In the genomic region with DNA sequence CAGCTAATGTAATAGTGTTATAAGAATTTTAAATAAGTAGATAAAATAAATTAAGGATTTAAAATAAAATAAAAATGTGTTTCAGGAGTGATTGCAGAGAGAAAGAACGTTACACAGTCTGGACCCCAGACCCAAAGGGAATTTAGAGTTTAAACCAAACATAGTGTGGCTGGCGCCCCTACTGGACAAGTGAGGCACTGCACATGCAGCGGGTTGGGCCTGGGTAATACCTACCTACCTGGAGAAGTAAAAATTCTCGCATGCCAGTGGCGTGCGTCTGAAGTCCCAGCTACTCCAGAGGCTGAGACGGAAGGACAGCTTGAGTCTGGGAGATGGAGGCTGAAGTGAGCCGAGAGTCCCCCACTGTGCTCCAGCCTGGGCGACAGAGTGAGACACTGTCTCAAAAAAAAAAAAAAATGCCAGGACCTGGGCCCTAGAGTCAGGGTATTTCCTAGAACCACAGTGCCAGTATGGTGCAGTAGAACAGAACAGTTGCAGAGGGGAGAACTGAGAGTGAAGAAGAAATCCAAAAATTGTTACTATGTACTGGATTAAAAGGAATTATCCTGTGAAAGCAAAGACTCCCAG, we compare ENCODE assay signal across 8 cellular contexts.
DNase-seq lines count a peak whose midpoint lies in the region; ATAC-seq and TF ChIP-seq lines count a peak whose summit lies in the region.

No MANE protein-coding gene starts in this region.

- no peak for ATAC-seq in left cardiac atrium
- ATAC-seq in lower lobe of right lung, result no peak
- no peak for ATAC-seq in HG02571 (IDR thresholded peaks at IDR 0.05; ENCODE audit: unreplicated experiment)
- no peak for ATAC-seq in GM21423 (IDR thresholded peaks at IDR 0.05; ENCODE audit: unreplicated experiment)

- no peak for DNase-seq in left ventricle myocardium inferior
- no peak for DNase-seq in left cardiac atrium
- DNase-seq in activated gamma-delta T cell treated with anti-CD3 and anti-CD28 coated beads, Interleukin-2, amount 50 U/mL, for 16 hours (ENCODE audit: low read depth), result peak; percentile 11
- no peak for DNase-seq in lower lobe of right lung
- DNase-seq in GF-D8 (lab: John Stamatoyannopoulos, UW), result no peak

- H3K36me3 ChIP-seq in left ventricle myocardium inferior (no peaks in the 10 kb centered on the region), KMS-11 (ENCODE audit: insufficient read depth) (no peaks in the 10 kb centered on the region), lower lobe of right lung (no peaks in the 10 kb centered on the region)

- no peak overlapping the region for H3K27ac ChIP-seq in left ventricle myocardium inferior (replicated peaks)
- H3K27ac ChIP-seq in KMS-11, result no peak overlapping the region
- H3K27ac ChIP-seq in lower lobe of right lung, result no peak overlapping the region

- H3K4me1 ChIP-seq in left ventricle myocardium inferior (peaks cover 10% of the 10 kb centered on the region), KMS-11 (ENCODE audit: low read depth, poor library complexity, severe bottlenecking) (no peaks in the 10 kb centered on the region), lower lobe of right lung (no peaks in the 10 kb centered on the region)

- no peaks in the 10 kb centered on the region for H4K20me1 ChIP-seq in KMS-11 (ENCODE audit: insufficient read depth)

- no peak overlapping the region for H3K4me2 ChIP-seq in KMS-11

- no peak overlapping the region for H3K9ac ChIP-seq in KMS-11

- H3K27me3 ChIP-seq in left ventricle myocardium inferior (ENCODE audit: low read depth) (no peaks in the 10 kb centered on the region), KMS-11 (ENCODE audit: insufficient read depth, low read depth) (no peaks in the 10 kb centered on the region), lower lobe of right lung (ENCODE audit: low read depth) (no peaks in the 10 kb centered on the region)

- intact Hi-C loops in left ventricle myocardium inferior (cut with micrococcal nuclease), result no loop called here
- intact Hi-C loops in left cardiac atrium (cut with DNase I), result no loop called here
- intact Hi-C loops in lower lobe of right lung (cut with DNase I), result no loop called here

- H3K4me3 ChIP-seq in left ventricle myocardium inferior, result no peak overlapping the region
- H3K4me3 ChIP-seq in KMS-11 (IDR thresholded peaks at IDR 0.05; ENCODE audit: insufficient read depth, low read depth, low read length), result no peak overlapping the region
- no peak overlapping the region for H3K4me3 ChIP-seq in lower lobe of right lung

- TF ChIP-seq CTCF in left ventricle myocardium inferior (IDR thresholded peaks at IDR 0.05; ENCODE audit: borderline replicate concordance) (peak; percentile 48), KMS-11 (conservative IDR thresholded peaks at IDR 0.05; ENCODE audit: low read depth, low read length) (peak; percentile 89), lower lobe of right lung (IDR thresholded peaks at IDR 0.05) (peak; percentile 62)

- H3K79me2 ChIP-seq in KMS-11 (ENCODE audit: insufficient read depth, low read depth), result no peaks in the 10 kb centered on the region

- no peak overlapping the region for H2AFZ ChIP-seq in KMS-11 (ENCODE audit: low read depth)

- no peaks in the 10 kb centered on the region for H3K9me3 ChIP-seq in left ventricle myocardium inferior (replicated peaks)
- H3K9me3 ChIP-seq in lower lobe of right lung, result no peaks in the 10 kb centered on the region
